Comparison of ENCODE assay signal across 14 cellular contexts in genomic region chr10:69498711-69499471, GRCh38. TPM values are rescaled to one million over a fixed set of nuclear protein-coding genes. Genes with fewer than 3 reads are reported as not detected.
DNase-seq lines count a peak whose midpoint lies in the region; ATAC-seq and TF ChIP-seq lines count a peak whose summit lies in the region.
"Had no signal": no experiment of that assay in that cellular context is flagged by ENCODE, and none has a peak within 500 bp of the region (broad histone marks: within the 10 kb centered on the region; RNA-seq: fewer than 3 reads in every experiment).

No MANE protein-coding gene starts in this region.

- H3K4me2 ChIP-seq in PC-3 (ENCODE audit: low read length) = 0 out of 2 replicates have a peak overlapping the region, but pooled peaks have one; percentile 3

- DNase-seq in Daoy (ENCODE audit: low read depth) (peak; percentile 25), PC-3 (peak; percentile 76), globus pallidus (ENCODE audit: low spot score) (peak; percentile 13), spleen (peak; percentile 41), HT-29 (ENCODE audit: low spot score) (no peak), cortex of kidney (lab: John Stamatoyannopoulos, UW) (no peak), Kasumi-1 (lab: John Stamatoyannopoulos, UW) (no peak)
- DNase-seq: BE2C, NCI-H1436 treated with DMSO at 0.1 percent for 48 hours, NCI-H510A treated with DMSO at 0.1 percent for 48 hours had no signal

- WGBS in spleen, 5 donors = 86 to 94% (median 88%) methylated on average over 10 of the region's 10 CpGs

- H3K4me3 ChIP-seq in PC-3 (ENCODE audit: low read length) (no peak overlapping the region), spleen (no peak overlapping the region)
- H3K4me3 ChIP-seq: uterus had no signal

- TF ChIP-seq CTCF in PC-3 (conservative IDR thresholded peaks at IDR 0.05; ENCODE audit: low read depth, low read length) (no peak), spleen (IDR thresholded peaks at IDR 0.05 in 8 of 11, conservative IDR thresholded peaks at IDR 0.05 in 3 of 11) (no peak)

- TF ChIP-seq POLR2A in spleen (IDR thresholded peaks at IDR 0.05) = no peak

- no peaks in the 10 kb centered on the region for H4K20me1 ChIP-seq in PC-3 (ENCODE audit: low read length)

- H3K79me2 ChIP-seq in PC-3 (ENCODE audit: low read length) = no peaks in the 10 kb centered on the region

- no peaks in the 10 kb centered on the region for H3F3A ChIP-seq in PC-3 (ENCODE audit: low read length, unreplicated experiment)

- H3K36me3 ChIP-seq in PC-3 (ENCODE audit: low read depth, low read length) = peaks cover 47% of the 10 kb centered on the region; the same call in 1 of the 2 replicates
- peaks cover 0 to 46% (median 0%) of the 10 kb centered on the region in 6 donors for H3K36me3 ChIP-seq in spleen
- H3K36me3 ChIP-seq: BE2C, uterus had no signal

- intact Hi-C loops in PC-3 (cut with micrococcal nuclease) = no loop called here
- intact Hi-C loops in spleen (cut with DNase I; ENCODE audit: low total_unique reads) = no loop called here

- H3K9me2 ChIP-seq in PC-3 (replicated peaks; ENCODE audit: low read length) = no peaks in the 10 kb centered on the region

- H3K9me3 ChIP-seq in PC-3 (ENCODE audit: low read length) (no peaks in the 10 kb centered on the region), spleen (no peaks in the 10 kb centered on the region)
- H3K9me3 ChIP-seq: BE2C, uterus had no signal

- no peak overlapping the region for H2AFZ ChIP-seq in PC-3 (ENCODE audit: low read length)

- 0 out of 2 replicates have a peak overlapping the region, but pooled peaks have one; percentile 3 for H3K27ac ChIP-seq in PC-3 (ENCODE audit: low read length)
- H3K27ac ChIP-seq in spleen = no peak overlapping the region
- H3K27ac ChIP-seq: epithelial cell of prostate had no signal

- H3K4me1 ChIP-seq in PC-3 (ENCODE audit: insufficient read depth, low read length) (peaks cover 15% of the 10 kb centered on the region), spleen (peaks cover 0 to 19% (median 5%) of the 10 kb centered on the region in 6 donors)
- H3K4me1 ChIP-seq: BE2C, uterus had no signal

- POLR2A ChIA-PET in PC-3 (lab: Charles Lee; ENCODE audit: unreplicated experiment) = interaction anchor here (0.6 kb wide), 1 partner anchor 52 kb away, joined by 22 read pairs; no protein-coding TSS in a partner anchor

- BruUV-seq in PC-3 (replicated peaks; lab: Mats Ljungman, UMichigan) = no TSS peak

- ATAC-seq in PC-3 = peak; percentile 63
- no peak for ATAC-seq in GM21825 (IDR thresholded peaks at IDR 0.05; ENCODE audit: unreplicated experiment)
- ATAC-seq: Panc1 had no signal

- CTCF ChIA-PET in PC-3 (lab: Charles Lee) = interaction anchor here (0.5 to 1.3 kb wide), 2 partner anchors 49 to 60 kb away, joined by 3 to 5 read pairs; no protein-coding TSS in a partner anchor

- H3K27me3 ChIP-seq in PC-3 (ENCODE audit: low read length) (no peaks in the 10 kb centered on the region), spleen (replicated peaks in 1 of 7) (no peaks in the 10 kb centered on the region)
- H3K27me3 ChIP-seq: BE2C, uterus had no signal

- no peak overlapping the region for H3K9ac ChIP-seq in PC-3 (ENCODE audit: low read length)

RNA-seq across cellular contexts. Expression of gene TSPAN15, which starts 47.6 kb away (rescaled TPM):
- 1.6 and 4.6 TPM in 2 replicates for total RNA-seq in Daoy (2014; rRNA removed; shearing (Covaris generic))
- total RNA-seq in PC-3 (2014; rRNA removed) = 186 and 212 TPM in 2 replicates
- 10 to 100 TPM; 23.8 to 68.4 (median 50.0) TPM for total RNA-seq in spleen
- 10 to 100 TPM; 13.5 to 28.2 (median 14.5) TPM for polyA plus RNA-seq in spleen
- total RNA-seq in HT-29 (2014; rRNA removed; shearing (Covaris generic)) = 103 and 115 TPM in 2 replicates

Comparison
In these comparisons a context has a peak if more than half of its experiments do, and no peak if none do; other contexts are left out.
1. DNase-seq: peak in Daoy (single experiment), PC-3 (single experiment), globus pallidus (single experiment) and spleen (single experiment); none in HT-29 (single experiment), cortex of kidney (single experiment) and Kasumi-1 (0 of 2).